Comparison of ENCODE assay signal across 15 cellular contexts in the genomic region with DNA sequence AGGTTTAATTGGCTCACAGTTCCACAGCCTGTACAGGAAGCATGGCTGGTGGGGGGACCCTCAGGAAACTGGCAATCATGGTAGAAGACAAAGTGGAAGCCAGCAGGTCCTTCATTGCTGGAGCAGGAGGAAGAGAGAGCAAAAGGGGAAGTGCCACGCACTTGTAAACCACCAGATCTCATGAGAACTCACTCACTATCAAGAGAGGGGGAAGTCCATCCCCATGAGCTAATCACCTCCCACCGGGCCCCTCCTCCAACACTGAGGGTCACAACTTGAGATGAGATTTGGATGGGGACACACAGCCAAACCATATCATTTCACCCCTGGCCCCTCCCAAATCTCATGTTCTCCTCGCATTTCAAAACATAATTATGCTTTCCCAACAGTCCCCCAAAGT.
DNase-seq lines count a peak whose midpoint lies in the region; ATAC-seq, FAIRE-seq and TF ChIP-seq lines count a peak whose summit lies in the region.
"Had no signal": no experiment of that assay in that cellular context is flagged by ENCODE, and none has a peak within 500 bp of the region (broad histone marks: within the 10 kb centered on the region; RNA-seq: fewer than 3 reads in every experiment).

No MANE protein-coding gene starts in this region.

- CTCF ChIA-PET in K562 (lab: Yijun Ruan, JAX; ENCODE audit: low intra/inter-chr PET ratio) = no interaction called here

- no peak for FAIRE-seq in K562 (lab: Jason Lieb, UNC)

- H4K20me1 ChIP-seq in K562 (replicated peaks; ENCODE audit: control insufficient read depth, insufficient read depth, low read length) = no peaks in the 10 kb centered on the region

- WGBS in K562 (ENCODE audit: insufficient coverage, low coverage, missing lambda C conversion rate) = 10% methylated on average over 3 of the region's 3 CpGs

- TF ChIP-seq RAD21 in K562 (CRISPR knock-in tag; conservative IDR thresholded peaks at IDR 0.05 in 1 of 2, IDR thresholded peaks at IDR 0.05 in 1 of 2) = no peak

- no peaks in the 10 kb centered on the region for H3K9me3 ChIP-seq in K562 (replicated peaks; ENCODE audit: control insufficient read depth, insufficient read depth, low read depth, low read length)
- H3K9me3 ChIP-seq: suprapubic skin had no signal

- H3K4me1 ChIP-seq in K562 (replicated peaks in 1 of 2; ENCODE audit: control insufficient read depth in 2 of 2, insufficient read depth in 2 of 2, low read length in 2 of 2) = no peaks in the 10 kb centered on the region
- H3K4me1 ChIP-seq: suprapubic skin had no signal

- H3K79me2 ChIP-seq in K562 (ENCODE audit: control insufficient read depth, insufficient read depth, low read length) = no peaks in the 10 kb centered on the region

- intact Hi-C loops in K562 (cut with micrococcal nuclease) = no loop called here

- H3K4me3 ChIP-seq in GM12864 (ENCODE audit: low read depth, low read length) = no peak overlapping the region
- no peak overlapping the region for H3K4me3 ChIP-seq in K562
- H3K4me3 ChIP-seq: suprapubic skin had no signal

- DNase-seq in GM12864 (ENCODE audit: low read depth) = peak; percentile 0
- DNase-seq in K562 (ENCODE audit: extremely low read depth in 1 of 4, low spot score in 3 of 4) = no peak
- DNase-seq in NCI-H1436 (lab: John Stamatoyannopoulos, UW) = no peak
- no peak for DNase-seq in activated CD4-positive, alpha-beta T cell treated with anti-CD3 and anti-CD28 coated beads, Interleukin-2, amount 50 U/mL, for 1 hour
- no peak for DNase-seq in kidney glomerular epithelial cell (lab: John Stamatoyannopoulos, UW)
- DNase-seq in NCI-H2081 (lab: John Stamatoyannopoulos, UW) = no peak
- DNase-seq: activated CD4-positive, alpha-beta memory T cell treated with anti-CD3 and anti-CD28 coated beads for 36 hours; effector memory CD8-positive, alpha-beta T cell; natural killer cell; NCI-H1105 treated with DMSO at 0.1 percent for 48 hours; RPMI8226 had no signal

- no peaks in the 10 kb centered on the region for H3K36me3 ChIP-seq in K562 (ENCODE audit: control insufficient read depth, insufficient read depth, low read length)
- H3K36me3 ChIP-seq: suprapubic skin had no signal

- H3K4me2 ChIP-seq in K562 (ENCODE audit: insufficient read depth, low read length) = no peak overlapping the region

- no peaks in the 10 kb centered on the region for H3K9me1 ChIP-seq in K562 (ENCODE audit: control insufficient read depth, insufficient read depth, low read length)

- no peak overlapping the region for H3K9ac ChIP-seq in K562 (ENCODE audit: insufficient read depth in 1 of 2, low read depth in 2 of 2, low read length in 2 of 2)

- no peak for TF ChIP-seq CTCF in GM12864 (IDR thresholded peaks at IDR 0.05; ENCODE audit: low read depth, low read length, missing control alignments)
- TF ChIP-seq CTCF in K562 (IDR thresholded peaks at IDR 0.05 in 2 of 3, conservative IDR thresholded peaks at IDR 0.05 in 1 of 3; ENCODE audit: insufficient read depth in 2 of 3, low read depth in 1 of 3, low read length in 3 of 3) = no peak

- H3K27ac ChIP-seq in K562 (ENCODE audit: extremely low read depth, low read depth, low read length) = no peak overlapping the region
- H3K27ac ChIP-seq: C4-2B had no signal

- no peak for TF ChIP-seq EP300 in K562 (IDR thresholded peaks at IDR 0.05; ENCODE audit: low read length)

- no peak overlapping the region for H2AFZ ChIP-seq in K562 (ENCODE audit: low read depth, low read length)

- no peaks in the 10 kb centered on the region for H3K27me3 ChIP-seq in K562 (ENCODE audit: control insufficient read depth in 2 of 2, insufficient read depth in 2 of 2, low read length in 2 of 2)
- H3K27me3 ChIP-seq: suprapubic skin had no signal

- in situ Hi-C loops in K562 (cut with MboI) = no loop called here

- ATAC-seq in GM21717 (IDR thresholded peaks at IDR 0.05; ENCODE audit: unreplicated experiment) = peak; percentile 77
- ATAC-seq in HG03558 (IDR thresholded peaks at IDR 0.05; ENCODE audit: extremely low read depth, unreplicated experiment) = peak; percentile 61
- no peak for ATAC-seq in K562
- ATAC-seq: effector memory CD8-positive, alpha-beta T cell had no signal

- BruUV-seq in K562 (replicated peaks; lab: Mats Ljungman, UMichigan) = no TSS peak

- POLR2A ChIA-PET in K562 (lab: Yijun Ruan, JAX) = interaction anchor here (1.0 kb wide), 1 partner anchor 9 kb away, joined by 3 read pairs; no protein-coding TSS in a partner anchor

- no peak for TF ChIP-seq POLR2A in K562 (conservative IDR thresholded peaks at IDR 0.05)

TF ChIP-seq in K562, 482 proteins besides CTCF, POLR2A, EP300 and RAD21:
- TF ChIP-seq, protein P1, sequence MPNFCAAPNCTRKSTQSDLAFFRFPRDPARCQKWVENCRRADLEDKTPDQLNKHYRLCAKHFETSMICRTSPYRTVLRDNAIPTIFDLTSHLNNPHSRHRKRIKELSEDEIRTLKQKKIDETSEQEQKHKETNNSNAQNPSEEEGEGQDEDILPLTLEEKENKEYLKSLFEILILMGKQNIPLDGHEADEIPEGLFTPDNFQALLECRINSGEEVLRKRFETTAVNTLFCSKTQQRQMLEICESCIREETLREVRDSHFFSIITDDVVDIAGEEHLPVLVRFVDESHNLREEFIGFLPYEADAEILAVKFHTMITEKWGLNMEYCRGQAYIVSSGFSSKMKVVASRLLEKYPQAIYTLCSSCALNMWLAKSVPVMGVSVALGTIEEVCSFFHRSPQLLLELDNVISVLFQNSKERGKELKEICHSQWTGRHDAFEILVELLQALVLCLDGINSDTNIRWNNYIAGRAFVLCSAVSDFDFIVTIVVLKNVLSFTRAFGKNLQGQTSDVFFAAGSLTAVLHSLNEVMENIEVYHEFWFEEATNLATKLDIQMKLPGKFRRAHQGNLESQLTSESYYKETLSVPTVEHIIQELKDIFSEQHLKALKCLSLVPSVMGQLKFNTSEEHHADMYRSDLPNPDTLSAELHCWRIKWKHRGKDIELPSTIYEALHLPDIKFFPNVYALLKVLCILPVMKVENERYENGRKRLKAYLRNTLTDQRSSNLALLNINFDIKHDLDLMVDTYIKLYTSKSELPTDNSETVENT (CRISPR knock-in tag; IDR thresholded peaks at IDR 0.05) = no peak
- TF ChIP-seq SPI1 (IDR thresholded peaks at IDR 0.05; ENCODE audit: borderline replicate concordance, low read depth, low read length) = peak; percentile 29; the same call in 1 of the 2 replicates
